Comparison of ENCODE assay signal across 20 cellular contexts in the genomic region with DNA sequence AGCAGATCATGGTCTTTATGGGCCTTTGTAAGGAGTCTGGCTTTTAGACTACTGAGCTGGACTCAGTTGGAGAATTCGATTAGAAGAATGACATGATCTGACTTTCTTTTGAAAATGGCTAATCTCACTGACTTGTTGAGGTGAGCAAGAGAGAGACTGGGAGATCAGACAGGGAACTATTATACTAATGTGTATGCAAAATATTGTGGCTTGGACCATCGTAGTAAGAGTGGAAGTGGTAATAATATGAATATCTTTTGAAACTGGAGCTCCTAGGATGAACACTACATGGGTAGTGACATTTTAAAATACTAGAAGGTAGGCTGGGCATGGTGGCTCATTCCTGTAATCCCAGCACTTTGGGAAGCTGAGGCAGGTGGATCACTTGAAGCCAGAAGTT. TPM values are rescaled to one million over a fixed set of nuclear protein-coding genes. Genes with fewer than 3 reads are reported as not detected.
DNase-seq lines count a peak whose midpoint lies in the region; ATAC-seq and TF ChIP-seq lines count a peak whose summit lies in the region.
"Had no signal": no experiment of that assay in that cellular context is flagged by ENCODE, and none has a peak within 500 bp of the region (broad histone marks: within the 10 kb centered on the region; RNA-seq: fewer than 3 reads in every experiment).

No MANE protein-coding gene starts in this region.

- no peaks in the 10 kb centered on the region for H3K27me3 ChIP-seq in foreskin keratinocyte
- H3K27me3 ChIP-seq: BE2C, left lung, right lobe of liver had no signal

- peaks cover 34% of the 10 kb centered on the region for H3K4me1 Mint-ChIP-seq in stimulated activated effector memory CD8-positive, alpha-beta T cell treated with anti-CD3 and anti-CD28 coated beads, Interleukin-12 subunit alpha, Interleukin-12 subunit beta, amount 100 ng/mL, for 72 hours
- peaks cover 15 to 22% of the 10 kb centered on the region in 2 donors for H3K4me1 Mint-ChIP-seq in natural killer cell treated with Interleukin-12 subunit alpha and Interleukin-12 subunit beta and Interleukin-15 and Interleukin-18, amount 100 ng/mL, for 72 hours (ENCODE audit: low read depth in 2 of 2)

- H3K9me3 Mint-ChIP-seq in stimulated activated effector memory CD8-positive, alpha-beta T cell treated with anti-CD3 and anti-CD28 coated beads, Interleukin-12 subunit alpha, Interleukin-12 subunit beta, amount 100 ng/mL, for 72 hours: no peaks in the 10 kb centered on the region
- H3K9me3 Mint-ChIP-seq in natural killer cell treated with Interleukin-12 subunit alpha and Interleukin-12 subunit beta and Interleukin-15 and Interleukin-18, amount 100 ng/mL, for 72 hours: no peaks in the 10 kb centered on the region
- H3K9me3 Mint-ChIP-seq: activated CD4-positive, alpha-beta memory T cell treated with anti-CD3 and anti-CD28 coated beads for 36 hours; H9; natural killer cell had no signal

- DNase-seq in foreskin keratinocyte: no peak
- DNase-seq in stimulated activated effector memory CD8-positive, alpha-beta T cell treated with anti-CD3 and anti-CD28 coated beads, Interleukin-12 subunit alpha, Interleukin-12 subunit beta, amount 100 ng/mL, for 72 hours (ENCODE audit: low spot score in 2 of 2): no peak
- DNase-seq in natural killer cell treated with Interleukin-12 subunit alpha and Interleukin-12 subunit beta and Interleukin-15 and Interleukin-18, amount 100 ng/mL, for 72 hours (ENCODE audit: low spot score): no peak
- DNase-seq in NCI-H2029 treated with DMSO at 0.1 percent for 48 hours (lab: John Stamatoyannopoulos, UW): no peak
- DNase-seq in NCI-H187 (lab: John Stamatoyannopoulos, UW): no peak
- DNase-seq: activated CD4-positive, alpha-beta memory T cell treated with anti-CD3 and anti-CD28 coated beads for 36 hours; activated gamma-delta T cell treated with Interleukin-2 at 50 U/mL for 16 hours; BE2C; H9; Kasumi-1; left lung; natural killer cell; NCI-H1417; NCI-H446; right lobe of liver; stimulated activated CD4-positive, alpha-beta T cell treated with anti-CD3 and anti-CD28 coated beads, Interleukin-4, amount 100 ng/mL, for 1 hour had no signal

- ATAC-seq in GM21423 (IDR thresholded peaks at IDR 0.05; ENCODE audit: unreplicated experiment): peak; percentile 46
- peak; percentile 57 for ATAC-seq in HG03442 (IDR thresholded peaks at IDR 0.05; ENCODE audit: unreplicated experiment)
- ATAC-seq in foreskin keratinocyte: no peak
- ATAC-seq in stimulated activated effector memory CD8-positive, alpha-beta T cell treated with anti-CD3 and anti-CD28 coated beads, Interleukin-12 subunit alpha, Interleukin-12 subunit beta, amount 100 ng/mL, for 72 hours: peak; percentile 44
- ATAC-seq in natural killer cell treated with Interleukin-12 subunit alpha and Interleukin-12 subunit beta and Interleukin-15 and Interleukin-18, amount 100 ng/mL, for 72 hours: no peak
- ATAC-seq: left lung, natural killer cell, right lobe of liver had no signal

- H3K27me3 Mint-ChIP-seq in natural killer cell treated with Interleukin-12 subunit alpha and Interleukin-12 subunit beta and Interleukin-15 and Interleukin-18, amount 100 ng/mL, for 72 hours: no peaks in the 10 kb centered on the region
- H3K27me3 Mint-ChIP-seq: activated CD4-positive, alpha-beta memory T cell treated with anti-CD3 and anti-CD28 coated beads for 36 hours; brain had no signal

- peak overlapping the region; percentile 71 for H3K27ac ChIP-seq in foreskin keratinocyte
- H3K27ac ChIP-seq: HL-60, right lobe of liver had no signal

- H3K36me3 Mint-ChIP-seq in stimulated activated effector memory CD8-positive, alpha-beta T cell treated with anti-CD3 and anti-CD28 coated beads, Interleukin-12 subunit alpha, Interleukin-12 subunit beta, amount 100 ng/mL, for 72 hours: peaks cover 5% of the 10 kb centered on the region
- H3K36me3 Mint-ChIP-seq in natural killer cell treated with Interleukin-12 subunit alpha and Interleukin-12 subunit beta and Interleukin-15 and Interleukin-18, amount 100 ng/mL, for 72 hours: no peaks in the 10 kb centered on the region
- H3K36me3 Mint-ChIP-seq: natural killer cell had no signal

- TF ChIP-seq CTCF in foreskin keratinocyte (conservative IDR thresholded peaks at IDR 0.05): no peak

- no peak overlapping the region for H3K4me3 Mint-ChIP-seq in stimulated activated effector memory CD8-positive, alpha-beta T cell treated with anti-CD3 and anti-CD28 coated beads, Interleukin-12 subunit alpha, Interleukin-12 subunit beta, amount 100 ng/mL, for 72 hours
- H3K4me3 Mint-ChIP-seq in natural killer cell treated with Interleukin-12 subunit alpha and Interleukin-12 subunit beta and Interleukin-15 and Interleukin-18, amount 100 ng/mL, for 72 hours: no peak overlapping the region
- H3K4me3 Mint-ChIP-seq: activated CD4-positive, alpha-beta memory T cell treated with anti-CD3 and anti-CD28 coated beads for 36 hours; H9; natural killer cell had no signal

- H3K4me1 ChIP-seq in foreskin keratinocyte: peaks cover 26% of the 10 kb centered on the region
- H3K4me1 ChIP-seq: BE2C had no signal

- no peak overlapping the region for H3K27ac Mint-ChIP-seq in stimulated activated effector memory CD8-positive, alpha-beta T cell treated with anti-CD3 and anti-CD28 coated beads, Interleukin-12 subunit alpha, Interleukin-12 subunit beta, amount 100 ng/mL, for 72 hours
- H3K27ac Mint-ChIP-seq in natural killer cell treated with Interleukin-12 subunit alpha and Interleukin-12 subunit beta and Interleukin-15 and Interleukin-18, amount 100 ng/mL, for 72 hours: no peak overlapping the region
- H3K27ac Mint-ChIP-seq: activated CD4-positive, alpha-beta memory T cell treated with anti-CD3 and anti-CD28 coated beads for 36 hours; natural killer cell had no signal

RNA-seq across cellular contexts. Expression of a gene that starts 56.2 kb away (rescaled TPM):
- 275 and 297 TPM in 2 replicates for total RNA-seq in foreskin keratinocyte
- polyA plus RNA-seq in foreskin keratinocyte: 218 and 269 TPM in 2 replicates
- 100 to 1,000 TPM; 225 to 394 TPM for total RNA-seq in natural killer cell treated with Interleukin-12 subunit alpha and Interleukin-12 subunit beta and Interleukin-15 and Interleukin-18, amount 100 ng/mL, for 72 hours

RNA-seq across cellular contexts. Expression of a gene that starts 58.8 kb away (rescaled TPM):
- total RNA-seq in foreskin keratinocyte: 25.3 and 28.5 TPM in 2 replicates
- 2.7 and 3.2 TPM in 2 replicates for polyA plus RNA-seq in foreskin keratinocyte
- total RNA-seq in natural killer cell treated with Interleukin-12 subunit alpha and Interleukin-12 subunit beta and Interleukin-15 and Interleukin-18, amount 100 ng/mL, for 72 hours: 10 to 100 TPM; 15.2 to 17.6 TPM

Comparison
In these comparisons a context has a peak if more than half of its experiments do, and no peak if none do; other contexts are left out.
1. ATAC-seq: peak in GM21423 (single experiment), HG03442 (single experiment) and stimulated activated effector memory CD8-positive, alpha-beta T cell treated with anti-CD3 and anti-CD28 coated beads, Interleukin-12 subunit alpha, Interleukin-12 subunit beta, amount 100 ng/mL, for 72 hours (single experiment); none in foreskin keratinocyte (single experiment) and natural killer cell treated with Interleukin-12 subunit alpha and Interleukin-12 subunit beta and Interleukin-15 and Interleukin-18, amount 100 ng/mL, for 72 hours (0 of 2).